Comparison of ENCODE assay signal across 9 cellular contexts in genomic region chr6:336159-337114, GRCh38. TPM values are rescaled to one million over a fixed set of nuclear protein-coding genes. Genes with fewer than 3 reads are reported as not detected.
DNase-seq lines count a peak whose midpoint lies in the region; ATAC-seq and TF ChIP-seq lines count a peak whose summit lies in the region.
"Had no signal": no experiment of that assay in that cellular context is flagged by ENCODE, and none has a peak within 500 bp of the region (broad histone marks: within the 10 kb centered on the region; RNA-seq: fewer than 3 reads in every experiment).

No MANE protein-coding gene starts in this region.

- CTCF ChIA-PET in activated CD8-positive, alpha-beta T cell treated with anti-CD3 and anti-CD28 coated beads for 36 hours (lab: Charles Lee), result interaction anchor here (1.0 kb wide), 1 partner anchor 15 kb away, joined by 4 read pairs; no protein-coding TSS in a partner anchor

- intact Hi-C loops in activated CD8-positive, alpha-beta T cell treated with anti-CD3 and anti-CD28 coated beads for 36 hours (cut with micrococcal nuclease), result no loop called here
- intact Hi-C loops in uterus (cut with DNase I; ENCODE audit: low total_unique reads), result no loop called here

- POLR2A ChIA-PET in activated CD8-positive, alpha-beta T cell treated with anti-CD3 and anti-CD28 coated beads for 36 hours (lab: Charles Lee), result interaction anchor here (2.3 to 7.1 kb wide), 2 partner anchors 40 to 55 kb away, joined by 8 to 61 read pairs; partner anchors contain the start of gene IRF4

- H3K36me3 Mint-ChIP-seq in activated naive CD4-positive, alpha-beta T cell treated with anti-CD3 and anti-CD28 coated beads, Interleukin-2, amount 50 U/mL, for 72 hours, result peaks cover 0 to 2% of the 10 kb centered on the region in 2 donors
- H3K36me3 Mint-ChIP-seq in activated CD8-positive, alpha-beta T cell treated with anti-CD3 and anti-CD28 coated beads for 36 hours (ENCODE audit: low read depth), result peaks cover 6% of the 10 kb centered on the region
- peaks cover 25 to 35% of the 10 kb centered on the region in 2 donors for H3K36me3 Mint-ChIP-seq in stimulated activated naive B cell treated with anti-CD40 and anti-IgM and Interleukin-4, amounts not matched to agents 10 μg/mL and 1 μg/mL and 100 μg/mL, for 72 hours

- DNase-seq in activated naive CD4-positive, alpha-beta T cell treated with anti-CD3 and anti-CD28 coated beads, Interleukin-2, amount 50 U/mL, for 72 hours (ENCODE audit: low spot score in 2 of 2), result no peak
- DNase-seq in activated naive CD4-positive, alpha-beta T cell (lab: John Stamatoyannopoulos, UW), result no peak
- peak; percentile 28 for DNase-seq in activated CD8-positive, alpha-beta T cell treated with anti-CD3 and anti-CD28 coated beads for 36 hours
- DNase-seq in stimulated activated naive B cell treated with anti-CD40 and anti-IgM and Interleukin-4, amounts not matched to agents 10 μg/mL and 1 μg/mL and 100 μg/mL, for 72 hours, result no peak
- DNase-seq in uterus, result no peak
- DNase-seq in NCI-H146 treated with DMSO at 0.1 percent for 48 hours (lab: John Stamatoyannopoulos, UW; ENCODE audit: unreplicated experiment), result no peak
- DNase-seq in activated CD4-positive, alpha-beta T cell treated with anti-CD3 and anti-CD28 coated beads for 4 hours, result no peak

- H3K36me3 ChIP-seq in uterus, result no peaks in the 10 kb centered on the region

- no peaks in the 10 kb centered on the region for H3K9me3 ChIP-seq in uterus

- no peak overlapping the region for H3K4me3 ChIP-seq in uterus

- peak overlapping the region; percentile 9 for H3K4me3 Mint-ChIP-seq in activated CD8-positive, alpha-beta T cell treated with anti-CD3 and anti-CD28 coated beads for 36 hours
- peak overlapping the region in 1 of 2 donors; percentile 4 for H3K4me3 Mint-ChIP-seq in stimulated activated naive B cell treated with anti-CD40 and anti-IgM and Interleukin-4, amounts not matched to agents 10 μg/mL and 1 μg/mL and 100 μg/mL, for 72 hours

- ATAC-seq in activated naive CD4-positive, alpha-beta T cell treated with anti-CD3 and anti-CD28 coated beads, Interleukin-2, amount 50 U/mL, for 72 hours, result peak; percentile 29
- ATAC-seq in HG02840 (IDR thresholded peaks at IDR 0.05; ENCODE audit: low FRiP score, unreplicated experiment), result peak; percentile 22
- peak; percentile 8 for ATAC-seq in activated CD8-positive, alpha-beta T cell treated with anti-CD3 and anti-CD28 coated beads for 36 hours
- ATAC-seq in stimulated activated naive B cell treated with anti-CD40 and anti-IgM and Interleukin-4, amounts not matched to agents 10 μg/mL and 1 μg/mL and 100 μg/mL, for 72 hours (replicated peaks), result peak; percentile 29 to 48
- ATAC-seq: HCT116 had no signal

- peak overlapping the region; percentile 7 to 30 for H3K27ac Mint-ChIP-seq in activated naive CD4-positive, alpha-beta T cell treated with anti-CD3 and anti-CD28 coated beads, Interleukin-2, amount 50 U/mL, for 72 hours
- peak overlapping the region; percentile 90 for H3K27ac Mint-ChIP-seq in activated CD8-positive, alpha-beta T cell treated with anti-CD3 and anti-CD28 coated beads for 36 hours
- H3K27ac Mint-ChIP-seq in stimulated activated naive B cell treated with anti-CD40 and anti-IgM and Interleukin-4, amounts not matched to agents 10 μg/mL and 1 μg/mL and 100 μg/mL, for 72 hours, result peak overlapping the region; percentile 68

- no peak for TF ChIP-seq CTCF in activated CD8-positive, alpha-beta T cell treated with anti-CD3 and anti-CD28 coated beads for 36 hours (IDR thresholded peaks at IDR 0.05)
- TF ChIP-seq CTCF in uterus (IDR thresholded peaks at IDR 0.05), result no peak

- H3K27me3 Mint-ChIP-seq in activated CD8-positive, alpha-beta T cell treated with anti-CD3 and anti-CD28 coated beads for 36 hours, result no peaks in the 10 kb centered on the region
- no peaks in the 10 kb centered on the region for H3K27me3 Mint-ChIP-seq in stimulated activated naive B cell treated with anti-CD40 and anti-IgM and Interleukin-4, amounts not matched to agents 10 μg/mL and 1 μg/mL and 100 μg/mL, for 72 hours

- H3K27ac ChIP-seq in uterus, result no peak overlapping the region

- H3K9me3 Mint-ChIP-seq in activated naive CD4-positive, alpha-beta T cell treated with anti-CD3 and anti-CD28 coated beads, Interleukin-2, amount 50 U/mL, for 72 hours, result no peaks in the 10 kb centered on the region
- no peaks in the 10 kb centered on the region for H3K9me3 Mint-ChIP-seq in activated CD8-positive, alpha-beta T cell treated with anti-CD3 and anti-CD28 coated beads for 36 hours
- no peaks in the 10 kb centered on the region for H3K9me3 Mint-ChIP-seq in stimulated activated naive B cell treated with anti-CD40 and anti-IgM and Interleukin-4, amounts not matched to agents 10 μg/mL and 1 μg/mL and 100 μg/mL, for 72 hours

- no peaks in the 10 kb centered on the region for H3K27me3 ChIP-seq in uterus

- H3K4me1 Mint-ChIP-seq in activated CD8-positive, alpha-beta T cell treated with anti-CD3 and anti-CD28 coated beads for 36 hours (ENCODE audit: low read depth), result peaks cover 58% of the 10 kb centered on the region
- H3K4me1 Mint-ChIP-seq in stimulated activated naive B cell treated with anti-CD40 and anti-IgM and Interleukin-4, amounts not matched to agents 10 μg/mL and 1 μg/mL and 100 μg/mL, for 72 hours, result peaks cover 41 to 59% of the 10 kb centered on the region in 2 donors

- no peak for TF ChIP-seq POLR2A in uterus (IDR thresholded peaks at IDR 0.05)

- H3K4me1 ChIP-seq in uterus, result peaks cover 0 to 4% of the 10 kb centered on the region in 2 donors

RNA-seq across cellular contexts. Expression of gene DUSP22, which starts 44.1 kb away (rescaled TPM):
- 10 to 100 TPM; 22.2 to 33.3 TPM for total RNA-seq in activated naive CD4-positive, alpha-beta T cell treated with anti-CD3 and anti-CD28 coated beads, Interleukin-2, amount 50 U/mL, for 72 hours
- total RNA-seq in activated CD8-positive, alpha-beta T cell treated with anti-CD3 and anti-CD28 coated beads for 36 hours, result 10 to 100 TPM; 32.5 to 34.2 TPM
- 10 to 100 TPM; 22.8 to 78.5 (median 46.0) TPM for total RNA-seq in uterus

RNA-seq across cellular contexts. Expression of gene IRF4, which starts 55.1 kb away (rescaled TPM):
- total RNA-seq in activated naive CD4-positive, alpha-beta T cell treated with anti-CD3 and anti-CD28 coated beads, Interleukin-2, amount 50 U/mL, for 72 hours, result 100 to 1,000 TPM; 334 to 809 TPM
- 100 to 1,000 TPM; 409 to 439 TPM for total RNA-seq in activated CD8-positive, alpha-beta T cell treated with anti-CD3 and anti-CD28 coated beads for 36 hours
- 1 to 10 TPM in 1 of 4 donors, under 1 TPM in 1, not detected in 2; 0.55 to 2.0 TPM for total RNA-seq in uterus

Comparison
In these comparisons a context has a peak if more than half of its experiments do, and no peak if none do; other contexts are left out.
1. H3K27ac Mint-ChIP-seq: peak in every context shown above with its lines; median percentile 90 in activated CD8-positive, alpha-beta T cell treated with anti-CD3 and anti-CD28 coated beads for 36 hours; 68 in stimulated activated naive B cell treated with anti-CD40 and anti-IgM and Interleukin-4, amounts not matched to agents 10 μg/mL and 1 μg/mL and 100 μg/mL, for 72 hours; 18 in activated naive CD4-positive, alpha-beta T cell treated with anti-CD3 and anti-CD28 coated beads, Interleukin-2, amount 50 U/mL, for 72 hours.
2. RNA of gene IRF4, which starts 55.1 kb away (total RNA-seq): 334 to 809 TPM in activated naive CD4-positive, alpha-beta T cell treated with anti-CD3 and anti-CD28 coated beads, Interleukin-2, amount 50 U/mL, for 72 hours and 409 to 439 TPM in activated CD8-positive, alpha-beta T cell treated with anti-CD3 and anti-CD28 coated beads for 36 hours; 0.55 to 2.0 TPM in uterus; every median in the first group is over 100 times any median in the second.
3. Peak in every context shown above with its lines, with median percentiles within 50 percentile points of each other: ATAC-seq.